Comparison of ENCODE assay signal across 24 cellular contexts in the genomic region with DNA sequence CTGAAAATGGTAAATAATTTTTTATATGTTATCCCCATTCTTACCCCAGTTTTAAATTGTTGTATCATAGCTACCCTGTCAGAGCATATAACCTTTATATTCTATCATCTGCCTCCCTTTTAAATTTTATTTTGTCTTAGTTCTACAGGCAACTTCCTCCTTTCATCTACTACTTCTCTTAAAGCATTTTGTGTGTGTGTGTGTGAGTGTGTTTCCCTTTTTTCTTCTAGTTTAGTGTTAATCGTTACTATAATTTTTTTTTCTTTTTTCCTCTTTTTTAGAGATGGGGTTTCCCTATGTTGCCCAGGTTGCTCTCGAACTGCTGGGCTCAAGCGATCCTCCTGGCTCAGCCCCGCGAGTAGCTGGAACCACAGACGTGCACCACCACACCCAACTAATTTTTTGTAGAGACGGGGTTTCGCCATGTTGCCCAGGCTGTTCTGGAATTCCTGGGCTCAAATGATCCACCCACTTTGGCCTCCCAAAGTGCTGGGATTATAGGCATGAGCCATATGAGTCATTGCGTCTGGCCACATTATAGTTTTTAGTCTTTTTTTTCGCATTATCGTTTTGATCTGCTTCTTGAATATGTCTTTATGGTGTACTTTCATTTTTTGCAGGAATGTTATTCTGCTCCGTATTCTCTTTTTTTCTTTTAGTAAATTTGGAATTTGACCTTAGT. TPM values are rescaled to one million over a fixed set of nuclear protein-coding genes. Genes with fewer than 3 reads are reported as not detected.
DNase-seq lines count a peak whose midpoint lies in the region; ATAC-seq and TF ChIP-seq lines count a peak whose summit lies in the region.
"Had no signal": no experiment of that assay in that cellular context is flagged by ENCODE, and none has a peak within 500 bp of the region (broad histone marks: within the 10 kb centered on the region; RNA-seq: fewer than 3 reads in every experiment).

No MANE protein-coding gene starts in this region.

- H3K9me3 Mint-ChIP-seq in dendritic cell treated with granulocyte-macrophage colony-stimulating factor and Interleukin-4, amounts not matched to agents 40 ng/mL and 50 ng/mL, for 4 days: peaks cover 12% of the 10 kb centered on the region
- H3K9me3 Mint-ChIP-seq: activated CD4-positive, alpha-beta T cell treated with anti-CD3 and anti-CD28 coated beads, Interleukin-2, amount 10 ng/mL, durations not matched to agents 7 days and 5 days; activated naive CD4-positive, alpha-beta T cell treated with anti-CD3 and anti-CD28 coated beads for 36 hours; activated T-cell treated with anti-CD3 and anti-CD28 coated beads, Interleukin-2, amount 50 U/mL, for 4 hours; nephron; T-helper 2 cell treated with Interferon-gamma antibody and Interleukin-4, amounts not matched to agents 5 μg/mL and 100 μg/mL, for 36 hours; type B pancreatic cell; WTC11 had no signal

- H3K27me3 ChIP-seq in lower lobe of right lung (ENCODE audit: low read depth) (peaks cover 13% of the 10 kb centered on the region), tibial artery (peaks cover 0 to 6% of the 10 kb centered on the region in 2 donors)

- no peaks in the 10 kb centered on the region for H3K36me3 Mint-ChIP-seq in dendritic cell treated with granulocyte-macrophage colony-stimulating factor and Interleukin-4, amounts not matched to agents 40 ng/mL and 50 ng/mL, for 4 days (ENCODE audit: low read depth)
- H3K36me3 Mint-ChIP-seq: type B pancreatic cell, WTC11 had no signal

- H3K4me3 ChIP-seq in lower lobe of right lung: no peak overlapping the region
- no peak overlapping the region for H3K4me3 ChIP-seq in tibial artery
- H3K4me3 ChIP-seq: breast epithelium, HAP-1 had no signal

- H3K36me3 ChIP-seq in lower lobe of right lung (no peaks in the 10 kb centered on the region), tibial artery (no peaks in the 10 kb centered on the region)
- H3K36me3 ChIP-seq: breast epithelium, HAP-1 had no signal

- peak overlapping the region; percentile 46 for H3K4me3 Mint-ChIP-seq in dendritic cell treated with granulocyte-macrophage colony-stimulating factor and Interleukin-4, amounts not matched to agents 40 ng/mL and 50 ng/mL, for 4 days
- H3K4me3 Mint-ChIP-seq: activated CD4-positive, alpha-beta T cell treated with anti-CD3 and anti-CD28 coated beads, Interleukin-2, amount 10 ng/mL, durations not matched to agents 7 days and 5 days; activated naive CD4-positive, alpha-beta T cell treated with anti-CD3 and anti-CD28 coated beads for 36 hours; activated T-cell treated with anti-CD3 and anti-CD28 coated beads, Interleukin-2, amount 50 U/mL, for 4 hours; nephron; T-helper 2 cell treated with Interferon-gamma antibody and Interleukin-4, amounts not matched to agents 5 μg/mL and 100 μg/mL, for 36 hours; type B pancreatic cell; WTC11 had no signal

- H3K9me3 ChIP-seq in lower lobe of right lung (no peaks in the 10 kb centered on the region), tibial artery (no peaks in the 10 kb centered on the region)
- H3K9me3 ChIP-seq: breast epithelium, HAP-1 had no signal

- H3K4me1 ChIP-seq in lower lobe of right lung (no peaks in the 10 kb centered on the region), tibial artery (peaks cover 0 to 11% (median 2%) of the 10 kb centered on the region in 4 donors)
- H3K4me1 ChIP-seq: breast epithelium, HAP-1 had no signal

- H3K4me1 Mint-ChIP-seq in dendritic cell treated with granulocyte-macrophage colony-stimulating factor and Interleukin-4, amounts not matched to agents 40 ng/mL and 50 ng/mL, for 4 days (ENCODE audit: low read depth): peaks cover 15% of the 10 kb centered on the region
- H3K4me1 Mint-ChIP-seq: nephron had no signal

- no peak for ATAC-seq in lower lobe of right lung
- ATAC-seq: activated T-cell treated with anti-CD3 and anti-CD28 coated beads, Interleukin-2, amount 50 U/mL, for 4 hours; SK-N-SH treated with all-trans-retinoic acid at 6 μM for 48 hours; WTC11 had no signal

- H3K27me3 Mint-ChIP-seq in dendritic cell treated with granulocyte-macrophage colony-stimulating factor and Interleukin-4, amounts not matched to agents 40 ng/mL and 50 ng/mL, for 4 days: peaks cover 7% of the 10 kb centered on the region

- H3K27ac Mint-ChIP-seq in dendritic cell treated with granulocyte-macrophage colony-stimulating factor and Interleukin-4, amounts not matched to agents 40 ng/mL and 50 ng/mL, for 4 days: peak overlapping the region; percentile 76
- H3K27ac Mint-ChIP-seq: activated CD4-positive, alpha-beta T cell treated with anti-CD3 and anti-CD28 coated beads, Interleukin-2, amount 10 ng/mL, durations not matched to agents 7 days and 5 days; activated naive CD4-positive, alpha-beta T cell treated with anti-CD3 and anti-CD28 coated beads for 36 hours; nephron; T-helper 2 cell treated with Interferon-gamma antibody and Interleukin-4, amounts not matched to agents 5 μg/mL and 100 μg/mL, for 36 hours; type B pancreatic cell; WTC11 had no signal

- DNase-seq in AML-193 (lab: John Stamatoyannopoulos, UW): peak; percentile 73 to 78
- peak; percentile 63 for DNase-seq in KG1 (lab: John Stamatoyannopoulos, UW)
- peak; percentile 72 for DNase-seq in NOMO-1 treated with dmso at 0.1 percent for 144 hours (lab: John Stamatoyannopoulos, UW; ENCODE audit: unreplicated experiment)
- no peak for DNase-seq in NCI-H1105 treated with DMSO at 0.1 percent for 48 hours (lab: John Stamatoyannopoulos, UW)
- DNase-seq in lower lobe of right lung: no peak
- DNase-seq in cerebellar nuclear complex (lab: John Stamatoyannopoulos, UW): no peak
- no peak for DNase-seq in tibial artery
- DNase-seq: activated CD4-positive, alpha-beta T cell treated with anti-CD3 and anti-CD28 coated beads, Interleukin-2, amount 10 ng/mL, durations not matched to agents 7 days and 5 days; activated naive CD4-positive, alpha-beta T cell treated with anti-CD3 and anti-CD28 coated beads for 36 hours; activated T-cell treated with anti-CD3 and anti-CD28 coated beads, Interleukin-2, amount 50 U/mL, for 4 hours; amniotic stem cell; DMS79 treated with DMSO at 0.1 percent for 48 hours; effector memory CD4-positive, alpha-beta T cell; NCI-H2029; NCI-H524 treated with DMSO at 0.1 percent for 48 hours; RPMI8226 had no signal

- intact Hi-C loops in dendritic cell treated with granulocyte-macrophage colony-stimulating factor and Interleukin-4, amounts not matched to agents 40 ng/mL and 50 ng/mL, for 4 days (cut with micrococcal nuclease): no loop called here
- intact Hi-C loops in lower lobe of right lung (cut with DNase I): no loop called here
- intact Hi-C loops in tibial artery (cut with DNase I; ENCODE audit: low total_unique reads): no loop called here

- TF ChIP-seq CTCF in lower lobe of right lung (IDR thresholded peaks at IDR 0.05) (no peak), tibial artery (IDR thresholded peaks at IDR 0.05) (no peak)

- no peak overlapping the region for H3K27ac ChIP-seq in lower lobe of right lung
- H3K27ac ChIP-seq in tibial artery: no peak overlapping the region
- H3K27ac ChIP-seq: breast epithelium had no signal

RNA-seq across cellular contexts. Expression of a gene that starts 33.1 kb away (rescaled TPM):
- 34.7 TPM for total RNA-seq in lower lobe of right lung

RNA-seq across cellular contexts. Expression of a gene that starts 46.8 kb away (rescaled TPM):
- 0.97 TPM for total RNA-seq in lower lobe of right lung

Comparison
In these comparisons a context has a peak if more than half of its experiments do, and no peak if none do; other contexts are left out.
1. DNase-seq: peak in AML-193 (2 of 2), KG1 (single experiment) and NOMO-1 treated with dmso at 0.1 percent for 144 hours (single experiment); none in NCI-H1105 treated with DMSO at 0.1 percent for 48 hours (single experiment), lower lobe of right lung (single experiment), cerebellar nuclear complex (0 of 2) and tibial artery (0 of 2).